7 cellular contexts compared by ENCODE assay signal in the genomic region with DNA sequence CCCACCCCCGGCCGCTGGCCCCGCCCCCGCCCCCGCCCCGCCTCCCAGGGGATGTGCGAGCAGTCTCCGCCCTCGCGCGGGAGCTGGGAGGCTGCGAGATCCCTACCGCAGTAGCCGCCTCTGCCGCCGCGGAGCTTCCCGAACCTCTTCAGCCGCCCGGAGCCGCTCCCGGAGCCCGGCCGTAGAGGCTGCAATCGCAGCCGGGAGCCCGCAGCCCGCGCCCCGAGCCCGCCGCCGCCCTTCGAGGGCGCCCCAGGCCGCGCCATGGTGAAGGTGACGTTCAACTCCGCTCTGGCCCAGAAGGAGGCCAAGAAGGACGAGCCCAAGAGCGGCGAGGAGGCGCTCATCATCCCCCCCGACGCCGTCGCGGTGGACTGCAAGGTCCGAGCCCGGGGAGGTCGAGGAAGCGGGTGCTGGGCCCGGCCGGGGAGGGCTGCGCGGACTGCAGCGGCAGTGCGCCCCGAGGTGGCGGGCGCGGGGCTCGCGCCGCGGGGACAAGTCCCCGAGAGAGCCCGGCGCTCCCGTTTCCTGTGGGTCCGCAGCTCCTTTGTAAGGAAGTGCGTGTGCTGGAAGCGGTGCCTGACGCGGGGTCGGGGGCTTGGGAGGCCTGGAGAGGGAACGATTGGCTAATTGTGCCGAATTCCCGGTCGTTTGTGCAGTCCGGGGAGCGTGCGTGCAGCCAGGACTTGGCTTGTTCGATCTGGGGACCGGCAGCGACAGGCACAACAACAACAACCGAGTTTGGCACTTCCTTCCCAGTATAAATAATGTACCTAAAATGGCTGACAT.
A peak's percentile ranks its signal among the peaks of the same experiment; 100 is the strongest.
DNase-seq lines count a peak whose midpoint lies in the region; ATAC-seq and TF ChIP-seq lines count a peak whose summit lies in the region.

A gene (plus strand): TSS at position 110 of the 789 bp plus-strand sequence. CDS start 155 bp downstream, at position 265.

- ATAC-seq in HG02623 (IDR thresholded peaks at IDR 0.05; ENCODE audit: unreplicated experiment), result peak; percentile 50

- no peaks in the 10 kb centered on the region for H3K9me3 ChIP-seq in WERI-Rb-1 (ENCODE audit: severe bottlenecking)

- peak within 1 kb of the TSS; percentile 88 for H3K27ac ChIP-seq in WERI-Rb-1

- H3K36me3 ChIP-seq in WERI-Rb-1, result no peaks in the 10 kb centered on the region

- in situ Hi-C loops in GM13977 (cut with MboI; ENCODE audit: low pct_unique_long_range_greater_than_20kb, low sequenced_read_pairs, unreplicated experiment), result no loop called here

- DNase-seq in GM13977 (ENCODE audit: low spot score) (peak; percentile 68), NCI-H146 treated with DMSO at 0.1 percent for 48 hours (lab: John Stamatoyannopoulos, UW; ENCODE audit: unreplicated experiment) (peak; percentile 44), WERI-Rb-1 (peak; percentile 45), cardiac fibroblast (ENCODE audit: low read depth in 2 of 2) (peak; percentile 65 to 82), iris pigment epithelial cell (ENCODE audit: low read depth) (peak; percentile 71)
- peak; percentile 35 to 43 for DNase-seq in stimulated activated CD4-positive, alpha-beta T cell treated with anti-CD3 and anti-CD28 coated beads, Interleukin-12 subunit alpha, Interleukin-12 subunit beta, amount 100 ng/mL, for 24 hours (ENCODE audit: low read depth in 2 of 2)

- peak; percentile 56 for TF ChIP-seq CTCF in GM13977 (IDR thresholded peaks at IDR 0.05; ENCODE audit: extremely low read depth, insufficient read depth, missing control alignments)
- TF ChIP-seq CTCF in WERI-Rb-1 (IDR thresholded peaks at IDR 0.05; ENCODE audit: low read depth, low read length), result peak; percentile 33; the same call in 1 of the 2 replicates
- TF ChIP-seq CTCF in cardiac fibroblast (IDR thresholded peaks at IDR 0.05; ENCODE audit: low read depth, low read length), result peak; percentile 17

- no peaks in the 10 kb centered on the region for H3K27me3 ChIP-seq in WERI-Rb-1 (ENCODE audit: insufficient read depth, low read depth, severe bottlenecking)

- H3K4me3 ChIP-seq in WERI-Rb-1 (ENCODE audit: low read depth, low read length), result peak within 1 kb of the TSS; percentile 74
- H3K4me3 ChIP-seq in cardiac fibroblast (replicated peaks in 1 of 2; ENCODE audit: low read depth in 2 of 2, low read length in 2 of 2), result peak within 1 kb of the TSS; percentile 92 to 97

Comparison
In these comparisons a context has a peak if more than half of its experiments do, and no peak if none do; other contexts are left out.
1. Peak in every context shown above with its lines: DNase-seq, ATAC-seq, H3K4me3 ChIP-seq and H3K27ac ChIP-seq.